ENCODE assay signal across 13 cellular contexts in genomic region chr2:230054079-230054478, GRCh38. TPM values are rescaled to one million over a fixed set of nuclear protein-coding genes. Genes with fewer than 3 reads are reported as not detected.
DNase-seq lines count a peak whose midpoint lies in the region; ATAC-seq and TF ChIP-seq lines count a peak whose summit lies in the region.
"Had no signal": no experiment of that assay in that cellular context is flagged by ENCODE, and none has a peak within 500 bp of the region (broad histone marks: within the 10 kb centered on the region; RNA-seq: fewer than 3 reads in every experiment).

No MANE protein-coding gene starts in this region.

- no peak for TF ChIP-seq CTCF in activated CD8-positive, alpha-beta T cell treated with anti-CD3 and anti-CD28 coated beads for 36 hours (IDR thresholded peaks at IDR 0.05)
- no peak for TF ChIP-seq CTCF in glutamatergic neuron (IDR thresholded peaks at IDR 0.05; ENCODE audit: partially characterized antibody, unreplicated experiment)

- ATAC-seq in activated CD8-positive, alpha-beta T cell treated with anti-CD3 and anti-CD28 coated beads for 36 hours = peak; percentile 87
- ATAC-seq in activated CD8-positive, alpha-beta T cell treated with anti-CD3 and anti-CD28 coated beads, Interleukin-2, amount 10 ng/mL, durations not matched to agents 7 days and 5 days = no peak
- peak; percentile 75 for ATAC-seq in stimulated activated effector memory CD8-positive, alpha-beta T cell treated with anti-CD3 and anti-CD28 coated beads, Interleukin-12 subunit alpha, Interleukin-12 subunit beta, amount 100 ng/mL, for 72 hours
- ATAC-seq: pancreas had no signal

- 0 out of 2 replicates have a peak, but pooled peaks cover 2% of the 10 kb centered on the region for H3K9me3 ChIP-seq in MG63
- H3K9me3 ChIP-seq: pancreas, upper lobe of left lung had no signal

- POLR2A ChIA-PET in activated CD8-positive, alpha-beta T cell treated with anti-CD3 and anti-CD28 coated beads for 36 hours (lab: Charles Lee) = interaction anchor here (1.2 kb wide), 1 partner anchor 14 kb away, joined by 3 read pairs; no protein-coding TSS in a partner anchor
- POLR2A ChIA-PET in activated CD8-positive, alpha-beta T cell treated with anti-CD3 and anti-CD28 coated beads, Interleukin-2, amount 10 ng/mL, durations not matched to agents 7 days and 5 days (lab: Charles Lee) = no interaction called here

- DNase-seq in activated CD8-positive, alpha-beta T cell treated with anti-CD3 and anti-CD28 coated beads for 36 hours = peak; percentile 42
- DNase-seq in activated CD8-positive, alpha-beta T cell treated with anti-CD3 and anti-CD28 coated beads, Interleukin-2, amount 10 ng/mL, durations not matched to agents 7 days and 5 days = no peak
- peak; percentile 39 for DNase-seq in MG63
- peak; percentile 24 for DNase-seq in dermis blood vessel endothelial cell
- DNase-seq in stimulated activated effector memory CD8-positive, alpha-beta T cell treated with anti-CD3 and anti-CD28 coated beads, Interleukin-12 subunit alpha, Interleukin-12 subunit beta, amount 100 ng/mL, for 72 hours (ENCODE audit: low spot score in 2 of 2) = no peak
- no peak for DNase-seq in germinal center (ENCODE audit: low spot score)
- DNase-seq in activated CD8-positive, alpha-beta memory T cell treated with anti-CD3 and anti-CD28 coated beads, Interleukin-2, amount 50 U/mL, for 4 hours = no peak
- no peak for DNase-seq in glutamatergic neuron
- DNase-seq: activated T-cell treated with anti-CD3 and anti-CD28 coated beads, Interleukin-2, amount 50 U/mL, for 1 hour; left cardiac atrium; NCI-H2171; pancreas; upper lobe of left lung had no signal

- H3K27me3 ChIP-seq in MG63 = no peaks in the 10 kb centered on the region
- H3K27me3 ChIP-seq: pancreas, upper lobe of left lung had no signal

- H3K4me3 ChIP-seq in MG63 = no peak overlapping the region
- H3K4me3 ChIP-seq: pancreas, upper lobe of left lung had no signal

- intact Hi-C loops in activated CD8-positive, alpha-beta T cell treated with anti-CD3 and anti-CD28 coated beads for 36 hours (cut with micrococcal nuclease) = no loop called here

- H3K36me3 ChIP-seq in MG63 = no peaks in the 10 kb centered on the region
- H3K36me3 ChIP-seq: pancreas, upper lobe of left lung had no signal

- no peak overlapping the region for H3K27ac Mint-ChIP-seq in activated CD8-positive, alpha-beta T cell treated with anti-CD3 and anti-CD28 coated beads for 36 hours
- no peak overlapping the region for H3K27ac Mint-ChIP-seq in activated CD8-positive, alpha-beta T cell treated with anti-CD3 and anti-CD28 coated beads, Interleukin-2, amount 10 ng/mL, durations not matched to agents 7 days and 5 days
- H3K27ac Mint-ChIP-seq in stimulated activated effector memory CD8-positive, alpha-beta T cell treated with anti-CD3 and anti-CD28 coated beads, Interleukin-12 subunit alpha, Interleukin-12 subunit beta, amount 100 ng/mL, for 72 hours = no peak overlapping the region
- H3K27ac Mint-ChIP-seq in glutamatergic neuron (ENCODE audit: unreplicated experiment) = no peak overlapping the region

- H3K9me3 Mint-ChIP-seq in activated CD8-positive, alpha-beta T cell treated with anti-CD3 and anti-CD28 coated beads for 36 hours = no peaks in the 10 kb centered on the region
- no peaks in the 10 kb centered on the region for H3K9me3 Mint-ChIP-seq in activated CD8-positive, alpha-beta T cell treated with anti-CD3 and anti-CD28 coated beads, Interleukin-2, amount 10 ng/mL, durations not matched to agents 7 days and 5 days (ENCODE audit: insufficient read depth)
- no peaks in the 10 kb centered on the region for H3K9me3 Mint-ChIP-seq in stimulated activated effector memory CD8-positive, alpha-beta T cell treated with anti-CD3 and anti-CD28 coated beads, Interleukin-12 subunit alpha, Interleukin-12 subunit beta, amount 100 ng/mL, for 72 hours
- no peaks in the 10 kb centered on the region for H3K9me3 Mint-ChIP-seq in glutamatergic neuron (ENCODE audit: unreplicated experiment)

- CTCF ChIA-PET in activated CD8-positive, alpha-beta T cell treated with anti-CD3 and anti-CD28 coated beads for 36 hours (lab: Charles Lee) = interaction anchor here (0.6 to 8.0 kb wide), 5 partner anchors 10 to 253 kb away, joined by 3 to 51 read pairs (median 3); partner anchors contain the start of gene SLC16A14
- CTCF ChIA-PET in activated CD8-positive, alpha-beta T cell treated with anti-CD3 and anti-CD28 coated beads, Interleukin-2, amount 10 ng/mL, durations not matched to agents 7 days and 5 days (lab: Charles Lee) = interaction anchor here (0.9 to 1.7 kb wide), 3 partner anchors 13 to 46 kb away, joined by 3 to 6 read pairs (median 4); no protein-coding TSS in a partner anchor

- no peaks in the 10 kb centered on the region for H3K36me3 Mint-ChIP-seq in activated CD8-positive, alpha-beta T cell treated with anti-CD3 and anti-CD28 coated beads for 36 hours (ENCODE audit: low read depth)
- H3K36me3 Mint-ChIP-seq in activated CD8-positive, alpha-beta T cell treated with anti-CD3 and anti-CD28 coated beads, Interleukin-2, amount 10 ng/mL, durations not matched to agents 7 days and 5 days (ENCODE audit: low read depth) = no peaks in the 10 kb centered on the region
- H3K36me3 Mint-ChIP-seq in stimulated activated effector memory CD8-positive, alpha-beta T cell treated with anti-CD3 and anti-CD28 coated beads, Interleukin-12 subunit alpha, Interleukin-12 subunit beta, amount 100 ng/mL, for 72 hours = no peaks in the 10 kb centered on the region
- no peaks in the 10 kb centered on the region for H3K36me3 Mint-ChIP-seq in glutamatergic neuron (ENCODE audit: unreplicated experiment)

- no peaks in the 10 kb centered on the region for H3K27me3 Mint-ChIP-seq in activated CD8-positive, alpha-beta T cell treated with anti-CD3 and anti-CD28 coated beads for 36 hours
- H3K27me3 Mint-ChIP-seq in activated CD8-positive, alpha-beta T cell treated with anti-CD3 and anti-CD28 coated beads, Interleukin-2, amount 10 ng/mL, durations not matched to agents 7 days and 5 days (ENCODE audit: low read depth) = no peaks in the 10 kb centered on the region
- peaks cover 2% of the 10 kb centered on the region for H3K27me3 Mint-ChIP-seq in glutamatergic neuron (ENCODE audit: unreplicated experiment)

- peaks cover 15% of the 10 kb centered on the region for H3K4me1 Mint-ChIP-seq in activated CD8-positive, alpha-beta T cell treated with anti-CD3 and anti-CD28 coated beads for 36 hours (ENCODE audit: low read depth)
- H3K4me1 Mint-ChIP-seq in activated CD8-positive, alpha-beta T cell treated with anti-CD3 and anti-CD28 coated beads, Interleukin-2, amount 10 ng/mL, durations not matched to agents 7 days and 5 days (ENCODE audit: low read depth) = no peaks in the 10 kb centered on the region
- no peaks in the 10 kb centered on the region for H3K4me1 Mint-ChIP-seq in stimulated activated effector memory CD8-positive, alpha-beta T cell treated with anti-CD3 and anti-CD28 coated beads, Interleukin-12 subunit alpha, Interleukin-12 subunit beta, amount 100 ng/mL, for 72 hours
- H3K4me1 Mint-ChIP-seq in glutamatergic neuron (ENCODE audit: low read depth, unreplicated experiment) = no peaks in the 10 kb centered on the region

- no peak overlapping the region for H3K4me3 Mint-ChIP-seq in activated CD8-positive, alpha-beta T cell treated with anti-CD3 and anti-CD28 coated beads for 36 hours
- no peak overlapping the region for H3K4me3 Mint-ChIP-seq in activated CD8-positive, alpha-beta T cell treated with anti-CD3 and anti-CD28 coated beads, Interleukin-2, amount 10 ng/mL, durations not matched to agents 7 days and 5 days
- no peak overlapping the region for H3K4me3 Mint-ChIP-seq in stimulated activated effector memory CD8-positive, alpha-beta T cell treated with anti-CD3 and anti-CD28 coated beads, Interleukin-12 subunit alpha, Interleukin-12 subunit beta, amount 100 ng/mL, for 72 hours
- H3K4me3 Mint-ChIP-seq in glutamatergic neuron (ENCODE audit: unreplicated experiment) = no peak overlapping the region

RNA-seq across cellular contexts. Expression of gene SLC16A14, which starts 14.6 kb away (rescaled TPM):
- 1 to 10 TPM; 1.5 to 2.3 TPM for total RNA-seq in activated CD8-positive, alpha-beta T cell treated with anti-CD3 and anti-CD28 coated beads for 36 hours
- under 1 TPM; 0.61 to 0.63 TPM for total RNA-seq in activated CD8-positive, alpha-beta T cell treated with anti-CD3 and anti-CD28 coated beads, Interleukin-2, amount 10 ng/mL, durations not matched to agents 7 days and 5 days
- 1.6 and 2.1 TPM in 2 replicates for total RNA-seq in MG63 (2014; rRNA removed; shearing (Covaris generic); ENCODE audit: low replicate concordance)
- total RNA-seq in dermis blood vessel endothelial cell (under 0.01 and 0.09 TPM in 2 replicates), glutamatergic neuron (ENCODE audit: unreplicated experiment) (4.4 TPM)

Comparison
In these comparisons a context has a peak if more than half of its experiments do, and no peak if none do; other contexts are left out.
1. DNase-seq: peak in activated CD8-positive, alpha-beta T cell treated with anti-CD3 and anti-CD28 coated beads for 36 hours (single experiment), MG63 (single experiment) and dermis blood vessel endothelial cell (single experiment); none in activated CD8-positive, alpha-beta T cell treated with anti-CD3 and anti-CD28 coated beads, Interleukin-2, amount 10 ng/mL, durations not matched to agents 7 days and 5 days (single experiment), stimulated activated effector memory CD8-positive, alpha-beta T cell treated with anti-CD3 and anti-CD28 coated beads, Interleukin-12 subunit alpha, Interleukin-12 subunit beta, amount 100 ng/mL, for 72 hours (0 of 2), germinal center (single experiment), activated CD8-positive, alpha-beta memory T cell treated with anti-CD3 and anti-CD28 coated beads, Interleukin-2, amount 50 U/mL, for 4 hours (single experiment) and glutamatergic neuron (single experiment).